ENCODE assay signal across 8 cellular contexts in genomic region chr6:127069659-127070279, GRCh38. TPM values are rescaled to one million over a fixed set of nuclear protein-coding genes. Genes with fewer than 3 reads are reported as not detected.
DNase-seq lines count a peak whose midpoint lies in the region; ATAC-seq, FAIRE-seq and TF ChIP-seq lines count a peak whose summit lies in the region.

No MANE protein-coding gene starts in this region.

- H3K14ac ChIP-seq in mesenchymal stem cell (ENCODE audit: low read length in 2 of 2) = no peak overlapping the region

- H3K4ac ChIP-seq in mesenchymal stem cell (ENCODE audit: low read depth in 1 of 2, low read length in 2 of 2) = no peak overlapping the region

- H2BK5ac ChIP-seq in mesenchymal stem cell (ENCODE audit: low read depth, low read length, poor library complexity, severe bottlenecking) = no peak overlapping the region

- H4K91ac ChIP-seq in mesenchymal stem cell (ENCODE audit: low read length) = no peak overlapping the region

- ATAC-seq in GM19351 (IDR thresholded peaks at IDR 0.05; ENCODE audit: unreplicated experiment) = peak; percentile 87

- no peaks in the 10 kb centered on the region for H3K79me1 ChIP-seq in mesenchymal stem cell (replicated peaks; ENCODE audit: low read length, poor library complexity, severe bottlenecking)

- peak; percentile 84 for FAIRE-seq in D721Med (lab: Jason Lieb, UNC)

- H3K23ac ChIP-seq in mesenchymal stem cell (ENCODE audit: low read length in 2 of 2) = no peak overlapping the region

- H2BK12ac ChIP-seq in mesenchymal stem cell (ENCODE audit: low read length in 2 of 2) = no peak overlapping the region

- no peak overlapping the region for H2AK5ac ChIP-seq in mesenchymal stem cell (ENCODE audit: low read length, severe bottlenecking)

- WGBS in mesenchymal stem cell = 75% methylated on average over 2 of the region's 3 CpGs

- no peak overlapping the region for H2AFZ ChIP-seq in mesenchymal stem cell (ENCODE audit: low read depth, low read length)

- no peaks in the 10 kb centered on the region for H3K4me1 ChIP-seq in mesenchymal stem cell (ENCODE audit: control insufficient read depth, insufficient read depth, low read depth, low read length)
- H3K4me1 ChIP-seq in ascending aorta = no peaks in the 10 kb centered on the region

- H3K27me3 ChIP-seq in mesenchymal stem cell (ENCODE audit: control insufficient read depth in 1 of 2, insufficient read depth in 1 of 2, low read length in 2 of 2) (no peaks in the 10 kb centered on the region), ascending aorta (no peaks in the 10 kb centered on the region)

- H3K18ac ChIP-seq in mesenchymal stem cell (ENCODE audit: low read depth in 1 of 2, low read length in 2 of 2) = no peak overlapping the region

- H3K36me3 ChIP-seq in mesenchymal stem cell (ENCODE audit: control insufficient read depth in 1 of 2, insufficient read depth in 2 of 2, low read depth in 1 of 2, low read length in 2 of 2) = no peaks in the 10 kb centered on the region
- H3K36me3 ChIP-seq in ascending aorta = no peaks in the 10 kb centered on the region

- TF ChIP-seq CTCF in D721Med (IDR thresholded peaks at IDR 0.05; ENCODE audit: insufficient read depth, missing control alignments) (peak; percentile 52), astrocyte of the spinal cord (IDR thresholded peaks at IDR 0.05; ENCODE audit: low read depth, low read length) (peak; percentile 57), ascending aorta (IDR thresholded peaks at IDR 0.05) (peak in 1 of 3 experiments; percentile 13)

- H3K9ac ChIP-seq in mesenchymal stem cell (ENCODE audit: low read length) = no peak overlapping the region

- no peak overlapping the region for H2BK15ac ChIP-seq in mesenchymal stem cell (ENCODE audit: low read depth, poor library complexity, severe bottlenecking)

- intact Hi-C loops in ascending aorta (cut with DNase I) = no loop called here

- H4K8ac ChIP-seq in mesenchymal stem cell (ENCODE audit: low read length) = no peak overlapping the region

- no peaks in the 10 kb centered on the region for H3K9me3 ChIP-seq in mesenchymal stem cell (ENCODE audit: control insufficient read depth, low read length)
- no peaks in the 10 kb centered on the region for H3K9me3 ChIP-seq in ascending aorta

- no peak overlapping the region for H3K4me2 ChIP-seq in mesenchymal stem cell (ENCODE audit: low read length, poor library complexity, severe bottlenecking)

- H3K4me3 ChIP-seq in astrocyte of the spinal cord (ENCODE audit: low read depth, low read length) = no peak overlapping the region
- no peak overlapping the region for H3K4me3 ChIP-seq in mesenchymal stem cell (ENCODE audit: insufficient read depth in 1 of 2, low read depth in 1 of 2, low read length in 2 of 2)
- H3K4me3 ChIP-seq in ascending aorta = no peak overlapping the region

- DNase-seq in D721Med (ENCODE audit: insufficient read length, low spot score) = no peak
- DNase-seq in HT1080 (ENCODE audit: low read depth) = peak; percentile 32
- DNase-seq in astrocyte of the spinal cord (ENCODE audit: low read depth, low spot score) = peak; percentile 59
- peak; percentile 27 for DNase-seq in mesenchymal stem cell
- no peak for DNase-seq in ascending aorta (ENCODE audit: low spot score in 2 of 2)
- DNase-seq in amygdala (lab: John Stamatoyannopoulos, UW) = no peak
- DNase-seq in stimulated activated CD4-positive, alpha-beta T cell treated with anti-CD3 and anti-CD28 coated beads, Interleukin-15, amount 100 ng/mL, for 24 hours = no peak

- in situ Hi-C loops in astrocyte of the spinal cord (cut with HindIII; ENCODE audit: low sequenced_read_pairs) = no loop called here

- no peak overlapping the region for H2BK120ac ChIP-seq in mesenchymal stem cell (ENCODE audit: low read depth, low read length)

- no peak overlapping the region for H3K27ac ChIP-seq in mesenchymal stem cell (ENCODE audit: low read length, poor library complexity, severe bottlenecking)
- no peak overlapping the region for H3K27ac ChIP-seq in ascending aorta

RNA-seq across cellular contexts. Expression of gene RSPO3, which starts 48.7 kb away (rescaled TPM):
- 0.10 and 0.11 TPM in 2 replicates for total RNA-seq in HT1080 (2014; rRNA removed; shearing (Covaris generic))
- polyA plus RNA-seq in HT1080 (2015; cell fraction: cytosol; rRNA removed) = 0.08 and 0.12 TPM in 2 replicates
- 0.05 and 0.22 TPM in 2 replicates for polyA plus RNA-seq in HT1080 (2015; cell fraction: nucleus; rRNA removed)
- polyA plus RNA-seq in mesenchymal stem cell (2013, experiment 1 of 2) = 2.1 TPM
- 2.4 TPM for polyA plus RNA-seq in mesenchymal stem cell (2013, experiment 2 of 2)
- 0.53 TPM for total RNA-seq in ascending aorta

Comparison
In these comparisons a context has a peak if more than half of its experiments do, and no peak if none do; other contexts are left out.
1. DNase-seq: peak in HT1080 (single experiment), astrocyte of the spinal cord (single experiment) and mesenchymal stem cell (single experiment); none in D721Med (single experiment), ascending aorta (0 of 2), amygdala (0 of 56) and stimulated activated CD4-positive, alpha-beta T cell treated with anti-CD3 and anti-CD28 coated beads, Interleukin-15, amount 100 ng/mL, for 24 hours (single experiment).